In the genomic region with DNA sequence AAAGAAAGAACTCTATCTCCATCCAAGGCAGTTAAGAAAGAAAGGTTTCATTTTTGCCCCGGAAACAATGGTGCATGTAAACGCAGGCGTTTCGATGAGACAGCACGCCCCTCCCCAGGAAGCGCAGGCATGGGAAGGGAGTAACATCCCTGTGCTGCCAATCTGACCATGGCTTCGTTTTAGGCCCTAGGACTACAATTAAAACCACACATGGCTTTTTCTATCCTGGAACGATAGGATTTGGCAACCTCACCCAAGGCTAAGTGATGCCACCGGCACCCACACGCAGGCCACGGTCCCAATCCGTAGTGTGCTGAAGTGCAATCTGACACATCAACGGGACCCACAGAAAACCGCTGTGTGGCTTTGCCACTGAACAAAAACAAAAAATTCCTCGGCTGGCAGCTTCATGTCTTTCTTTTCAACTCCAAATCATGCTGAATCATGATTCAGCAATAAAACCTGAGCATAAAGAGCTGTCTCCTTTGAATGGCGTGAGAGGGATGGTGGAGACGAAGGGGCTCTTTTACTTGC, we compare ENCODE assay signal across 8 cellular contexts. TPM values are rescaled to one million over a fixed set of nuclear protein-coding genes. Genes with fewer than 3 reads are reported as not detected.
A peak's percentile ranks its signal among the peaks of the same experiment; 100 is the strongest.
DNase-seq lines count a peak whose midpoint lies in the region; ATAC-seq and TF ChIP-seq lines count a peak whose summit lies in the region.

No MANE protein-coding gene starts in this region.

- TF ChIP-seq POLR2A in body of pancreas (IDR thresholded peaks at IDR 0.05): no peak

- H3K27ac ChIP-seq in body of pancreas: peak overlapping the region; percentile 38 to 74 (median 66)

- TF ChIP-seq CTCF in AG09309 (IDR thresholded peaks at IDR 0.05; ENCODE audit: control insufficient read depth, insufficient read depth, low read depth, low read length, missing control alignments): no peak
- no peak for TF ChIP-seq CTCF in body of pancreas (IDR thresholded peaks at IDR 0.05)
- no peak for TF ChIP-seq CTCF in natural killer cell (IDR thresholded peaks at IDR 0.05)

- peak; percentile 25 for DNase-seq in AG09309 (ENCODE audit: low read depth)
- DNase-seq in RPMI7951 (ENCODE audit: low read depth): peak; percentile 77
- no peak for DNase-seq in body of pancreas
- no peak for DNase-seq in natural killer cell
- DNase-seq in NOMO-1 treated with DMSO at 0.1 percent for 48 hours (lab: John Stamatoyannopoulos, UW; ENCODE audit: unreplicated experiment): no peak
- no peak for DNase-seq in NCI-H1694 treated with DMSO at 0.1 percent for 48 hours (lab: John Stamatoyannopoulos, UW)

- no peaks in the 10 kb centered on the region for H3K27me3 ChIP-seq in body of pancreas

- no peaks in the 10 kb centered on the region for H3K36me3 Mint-ChIP-seq in natural killer cell

- peak overlapping the region; percentile 84 to 90 for H3K27ac Mint-ChIP-seq in natural killer cell

- intact Hi-C loops in body of pancreas (cut with DNase I): no loop called here
- intact Hi-C loops in natural killer cell (cut with micrococcal nuclease): loop anchor here (1.0 kb wide), 1 partner anchor 9 kb away; no protein-coding TSS in a partner anchor

- WGBS in body of pancreas, 2 donors: 47 to 49% methylated on average over 17 of the region's 17 CpGs

- peaks cover 77% of the 10 kb centered on the region for H3K4me1 ChIP-seq in body of pancreas

- no peaks in the 10 kb centered on the region for H3K27me3 Mint-ChIP-seq in natural killer cell (ENCODE audit: low read depth in 2 of 2)

- H3K9me3 ChIP-seq in body of pancreas: no peaks in the 10 kb centered on the region

- ATAC-seq in body of pancreas (no peak), natural killer cell (peak; percentile 40 to 48 (median 41)), HG03097 (IDR thresholded peaks at IDR 0.05; ENCODE audit: low FRiP score, unreplicated experiment) (no peak), HG03280 (IDR thresholded peaks at IDR 0.05; ENCODE audit: unreplicated experiment) (no peak)

- peak overlapping the region; percentile 83 for H3K4me3 Mint-ChIP-seq in natural killer cell

- H3K4me1 Mint-ChIP-seq in natural killer cell: peaks cover 82 to 87% of the 10 kb centered on the region in 2 donors

- no peaks in the 10 kb centered on the region for H3K9me3 Mint-ChIP-seq in natural killer cell

- H3K4me3 ChIP-seq in AG09309 (ENCODE audit: control insufficient read depth, low read depth, low read length): no peak overlapping the region
- no peak overlapping the region for H3K4me3 ChIP-seq in body of pancreas

- no peaks in the 10 kb centered on the region for H3K36me3 ChIP-seq in body of pancreas (replicated peaks in 1 of 2; ENCODE audit: insufficient read depth in 1 of 2, low read depth in 2 of 2)

RNA-seq across cellular contexts. Expression of gene RANBP3, which starts 24.2 kb away (rescaled TPM):
- 54.9 and 62.6 TPM in 2 replicates for total RNA-seq in RPMI7951 (2014; rRNA removed; shearing (Covaris generic))
- total RNA-seq in body of pancreas (10 to 100 TPM; 62.0 to 90.0 TPM), natural killer cell (10 to 100 TPM; 73.9 to 95.2 (median 89.7) TPM)

RNA-seq across cellular contexts. Expression of gene CAPS, which starts 39.7 kb away (rescaled TPM):
- total RNA-seq in RPMI7951 (2014; rRNA removed; shearing (Covaris generic)): 1.6 and 1.8 TPM in 2 replicates
- 10 to 100 TPM; 18.7 to 38.6 TPM for total RNA-seq in body of pancreas
- 10 to 100 TPM; 34.0 to 41.6 (median 38.3) TPM for total RNA-seq in natural killer cell

RNA-seq across cellular contexts. Expression of gene VMAC, which starts 49.1 kb away (rescaled TPM):
- total RNA-seq in RPMI7951 (2014; rRNA removed; shearing (Covaris generic)): 1.4 and 1.5 TPM in 2 replicates
- total RNA-seq in body of pancreas (10 to 100 TPM; 12.5 to 15.3 TPM), natural killer cell (10 to 100 TPM; 21.1 to 26.3 (median 24.2) TPM)

RNA-seq across cellular contexts. Expression of gene NDUFA11, which starts 50.2 kb away (rescaled TPM):
- total RNA-seq in RPMI7951 (2014; rRNA removed; shearing (Covaris generic)): 470 and 521 TPM in 2 replicates
- total RNA-seq in body of pancreas (10 to 100 TPM; 31.6 to 79.1 TPM), natural killer cell (100 to 1,000 TPM; 111 to 115 (median 113) TPM)

Comparison
In these comparisons a context has a peak if more than half of its experiments do, and no peak if none do; other contexts are left out.
1. DNase-seq: peak in AG09309 (single experiment) and RPMI7951 (single experiment); none in body of pancreas (0 of 4), natural killer cell (single experiment), NOMO-1 treated with DMSO at 0.1 percent for 48 hours (single experiment) and NCI-H1694 treated with DMSO at 0.1 percent for 48 hours (single experiment).
2. ATAC-seq: peak in natural killer cell (3 of 3); none in body of pancreas (single experiment), HG03097 (single experiment) and HG03280 (single experiment).